Comparison of ENCODE assay signal across 8 cellular contexts in genomic region chr19:48993175-48994034, GRCh38. TPM values are rescaled to one million over a fixed set of nuclear protein-coding genes. Genes with fewer than 3 reads are reported as not detected.
DNase-seq lines count a peak whose midpoint lies in the region; ATAC-seq and TF ChIP-seq lines count a peak whose summit lies in the region.

Gene GYS1, minus strand, starts transcription at chr19:48993309. Its CDS starts 197 bp downstream, at chr19:48993112.
Gene RUVBL2, plus strand, starts transcription at chr19:48993887. Its CDS starts 25 bp downstream, at chr19:48993912.

- H3K27ac ChIP-seq in adrenal gland (peak within 1 kb of the TSS; percentile 71 to 96 (median 88)), heart left ventricle (peak within 1 kb of the TSS; percentile 86 to 99 (median 96)), upper lobe of right lung (peak within 1 kb of the TSS; percentile 95)

- no peaks in the 10 kb centered on the region for H3K27me3 Mint-ChIP-seq in T-cell

- H3K27me3 ChIP-seq in adrenal gland (no peaks in the 10 kb centered on the region), heart left ventricle (no peaks in the 10 kb centered on the region), upper lobe of right lung (no peaks in the 10 kb centered on the region)

- DNase-seq in NCI-H1436 (lab: John Stamatoyannopoulos, UW) (peak; percentile 100), T-cell (peak; percentile 97 to 100 (median 99)), adrenal gland (peak; percentile 99 to 100 (median 100)), heart left ventricle (peak; percentile 99 to 100 (median 100)), posterior cingulate gyrus (peak; percentile 97 to 100 (median 99)), upper lobe of right lung (peak; percentile 100)

- H3K36me3 ChIP-seq in adrenal gland (replicated peaks in 1 of 2) = peaks cover 0 to 13% of the 10 kb centered on the region in 2 donors
- peaks cover 0 to 19% (median 9%) of the 10 kb centered on the region in 9 donors for H3K36me3 ChIP-seq in heart left ventricle
- peaks cover 3% of the 10 kb centered on the region for H3K36me3 ChIP-seq in upper lobe of right lung

- ATAC-seq in HG02798 (IDR thresholded peaks at IDR 0.05; ENCODE audit: poor library complexity, unreplicated experiment) = peak; percentile 93
- peak; percentile 89 to 96 (median 94) for ATAC-seq in T-cell (replicated peaks in 1 of 4)
- ATAC-seq in heart left ventricle = peak; percentile 91 to 94 (median 94)
- peak; percentile 94 for ATAC-seq in upper lobe of right lung

- CTCF ChIA-PET in T-cell (lab: Charles Lee) = interaction anchor here (0.5 to 1.9 kb wide), 46 partner anchors 10 to 857 kb away, joined by 3 to 16 read pairs (median 4); partner anchors contain the start of genes AP2A1 (in 1 of the 2), DBP (in 1 of the 2), HSD17B14 (in 1 of the 2) and LIN7B (in 1 of the 2)

- peak within 1 kb of the TSS; percentile 92 to 95 (median 94) for H3K4me3 Mint-ChIP-seq in T-cell

- TF ChIP-seq POLR2A in adrenal gland (IDR thresholded peaks at IDR 0.05) (peak; percentile 73 to 88), heart left ventricle (IDR thresholded peaks at IDR 0.05) (peak; percentile 77 to 98)

- intact Hi-C loops in adrenal gland (cut with DNase I) (no loop called here), heart left ventricle (cut with DNase I) (loop anchor here in 4 of 10 donors (5.0 to 10.0 kb wide), 4 partner anchors 154 to 221 kb away; no protein-coding TSS in a partner anchor), posterior cingulate gyrus (cut with DNase I) (no loop called here), upper lobe of right lung (cut with DNase I) (no loop called here)

- TF ChIP-seq CTCF in GM12874 (IDR thresholded peaks at IDR 0.05; ENCODE audit: insufficient read depth, low read depth, low read length) (peak; percentile 99), adrenal gland (IDR thresholded peaks at IDR 0.05) (peak; percentile 95 to 99 (median 98)), heart left ventricle (IDR thresholded peaks at IDR 0.05) (peak; percentile 92 to 100 (median 98)), upper lobe of right lung (IDR thresholded peaks at IDR 0.05) (peak; percentile 97)

- POLR2A ChIA-PET in T-cell (lab: Charles Lee) = interaction anchor here (0.5 to 1.1 kb wide), 11 partner anchors 31 to 1954 kb away, joined by 3 to 5 read pairs (median 3); partner anchors contain the start of gene NUCB1 (in 1 of the 2)

- H3K27ac Mint-ChIP-seq in T-cell = peak within 1 kb of the TSS; percentile 92 to 95

- peaks cover 18 to 27% of the 10 kb centered on the region in 2 donors for H3K4me1 ChIP-seq in adrenal gland (replicated peaks in 1 of 2)
- peaks cover 6 to 51% (median 35%) of the 10 kb centered on the region in 12 donors for H3K4me1 ChIP-seq in heart left ventricle
- peaks cover 20% of the 10 kb centered on the region for H3K4me1 ChIP-seq in upper lobe of right lung

- peaks cover 40 to 54% (median 46%) of the 10 kb centered on the region in 3 donors for H3K4me1 Mint-ChIP-seq in T-cell

- H3K4me3 ChIP-seq in adrenal gland (peak within 1 kb of the TSS; percentile 1 to 91 (median 50)), heart left ventricle (peak within 1 kb of the TSS; percentile 56 to 99 (median 82)), upper lobe of right lung (peak within 1 kb of the TSS; percentile 80)

- peaks cover 11% of the 10 kb centered on the region for H3K36me3 Mint-ChIP-seq in T-cell

- 0 to 2% (median 0%) methylated on average over 13 to 56 of the region's 56 CpGs for WGBS in adrenal gland, 4 donors
- WGBS in heart left ventricle, 4 donors = 0% methylated on average over 35 to 56 of the region's 56 CpGs

- H3K9me3 ChIP-seq in adrenal gland (replicated peaks in 1 of 3) = no peaks in the 10 kb centered on the region
- no peaks in the 10 kb centered on the region for H3K9me3 ChIP-seq in heart left ventricle
- H3K9me3 ChIP-seq in upper lobe of right lung = no peaks in the 10 kb centered on the region

- H3K9me3 Mint-ChIP-seq in T-cell = no peaks in the 10 kb centered on the region

RNA-seq across cellular contexts. Expression of gene GYS1, which starts in this region (rescaled TPM):
- 10 to 100 TPM; 28.1 to 58.9 (median 52.4) TPM for total RNA-seq in T-cell
- 10 to 100 TPM; 23.7 to 63.9 (median 39.5) TPM for total RNA-seq in adrenal gland
- polyA plus RNA-seq in adrenal gland = 10 to 100 TPM; 35.2 to 45.9 (median 37.7) TPM
- total RNA-seq in heart left ventricle = 100 to 1,000 TPM; 125 to 264 (median 173) TPM
- 100 to 1,000 TPM; 114 to 154 TPM for polyA plus RNA-seq in heart left ventricle
- total RNA-seq in upper lobe of right lung = 35.1 TPM

RNA-seq across cellular contexts. Expression of gene RUVBL2, which starts in this region (rescaled TPM):
- total RNA-seq in T-cell (10 to 100 TPM; 20.3 to 48.7 (median 41.4) TPM), adrenal gland (100 to 1,000 TPM in 1 of 8 donors, 10 to 100 TPM in 7; 45.4 to 143 (median 75.6) TPM), heart left ventricle (10 to 100 TPM; 41.4 to 93.9 (median 50.9) TPM), upper lobe of right lung (37.6 TPM)
- polyA plus RNA-seq in adrenal gland (10 to 100 TPM; 41.3 to 93.3 (median 70.7) TPM), heart left ventricle (100 to 1,000 TPM in 1 of 2 donors, 10 to 100 TPM in 1; 68.0 to 109 TPM)

Comparison
In these comparisons a context has a peak if more than half of its experiments do, and no peak if none do; other contexts are left out.
1. Peak in every context shown above with its lines: DNase-seq, ATAC-seq, H3K4me3 ChIP-seq and H3K27ac ChIP-seq.